ENCODE assay signal across 1 cellular context in the genomic region with DNA sequence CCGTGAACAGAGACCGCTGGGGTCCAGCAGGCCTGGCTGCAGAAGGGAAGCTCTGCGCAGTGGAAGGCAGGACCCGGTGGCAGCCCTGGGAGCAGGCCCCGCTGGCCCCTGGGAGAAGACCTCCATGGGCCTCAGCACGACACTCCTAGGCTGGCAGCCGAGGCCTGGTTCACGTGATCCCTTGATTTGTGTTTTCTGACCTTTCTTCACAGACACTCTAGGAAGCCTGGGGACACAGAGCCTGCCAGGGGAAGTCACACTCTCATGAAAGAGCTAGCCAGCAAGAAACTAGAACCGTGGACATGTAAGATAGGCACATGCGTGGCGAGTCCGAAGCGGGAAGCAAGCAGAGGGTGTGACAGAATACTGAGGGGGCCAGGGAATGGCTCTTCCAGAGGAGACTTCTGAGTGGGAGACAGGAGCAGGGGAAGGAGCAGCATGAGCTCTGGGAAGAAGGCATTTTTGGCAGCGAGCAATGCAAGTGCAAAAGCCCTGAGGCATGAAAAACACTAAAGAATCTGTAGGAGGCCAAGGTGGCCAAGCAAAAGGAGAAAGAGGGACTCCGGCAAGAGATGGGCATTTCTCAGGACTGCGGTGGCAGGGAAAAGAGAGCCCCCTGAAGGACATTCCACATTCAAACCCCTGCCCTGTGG.
TF ChIP-seq lines count a peak whose summit lies in the region.

No MANE protein-coding gene starts in this region.

TF ChIP-seq in liver, 16 proteins besides CTCF, POLR2A, EP300 and RAD21 (continued from another document):
- TF ChIP-seq, protein P1, sequence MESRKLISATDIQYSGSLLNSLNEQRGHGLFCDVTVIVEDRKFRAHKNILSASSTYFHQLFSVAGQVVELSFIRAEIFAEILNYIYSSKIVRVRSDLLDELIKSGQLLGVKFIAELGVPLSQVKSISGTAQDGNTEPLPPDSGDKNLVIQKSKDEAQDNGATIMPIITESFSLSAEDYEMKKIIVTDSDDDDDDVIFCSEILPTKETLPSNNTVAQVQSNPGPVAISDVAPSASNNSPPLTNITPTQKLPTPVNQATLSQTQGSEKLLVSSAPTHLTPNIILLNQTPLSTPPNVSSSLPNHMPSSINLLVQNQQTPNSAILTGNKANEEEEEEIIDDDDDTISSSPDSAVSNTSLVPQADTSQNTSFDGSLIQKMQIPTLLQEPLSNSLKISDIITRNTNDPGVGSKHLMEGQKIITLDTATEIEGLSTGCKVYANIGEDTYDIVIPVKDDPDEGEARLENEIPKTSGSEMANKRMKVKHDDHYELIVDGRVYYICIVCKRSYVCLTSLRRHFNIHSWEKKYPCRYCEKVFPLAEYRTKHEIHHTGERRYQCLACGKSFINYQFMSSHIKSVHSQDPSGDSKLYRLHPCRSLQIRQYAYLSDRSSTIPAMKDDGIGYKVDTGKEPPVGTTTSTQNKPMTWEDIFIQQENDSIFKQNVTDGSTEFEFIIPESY (IDR thresholded peaks at IDR 0.05): no peak
- TF ChIP-seq, protein P2, sequence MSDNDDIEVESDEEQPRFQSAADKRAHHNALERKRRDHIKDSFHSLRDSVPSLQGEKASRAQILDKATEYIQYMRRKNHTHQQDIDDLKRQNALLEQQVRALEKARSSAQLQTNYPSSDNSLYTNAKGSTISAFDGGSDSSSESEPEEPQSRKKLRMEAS (IDR thresholded peaks at IDR 0.05): no peak
- TF ChIP-seq HNF4A (conservative IDR thresholded peaks at IDR 0.05): no peak
- TF ChIP-seq, protein P3, sequence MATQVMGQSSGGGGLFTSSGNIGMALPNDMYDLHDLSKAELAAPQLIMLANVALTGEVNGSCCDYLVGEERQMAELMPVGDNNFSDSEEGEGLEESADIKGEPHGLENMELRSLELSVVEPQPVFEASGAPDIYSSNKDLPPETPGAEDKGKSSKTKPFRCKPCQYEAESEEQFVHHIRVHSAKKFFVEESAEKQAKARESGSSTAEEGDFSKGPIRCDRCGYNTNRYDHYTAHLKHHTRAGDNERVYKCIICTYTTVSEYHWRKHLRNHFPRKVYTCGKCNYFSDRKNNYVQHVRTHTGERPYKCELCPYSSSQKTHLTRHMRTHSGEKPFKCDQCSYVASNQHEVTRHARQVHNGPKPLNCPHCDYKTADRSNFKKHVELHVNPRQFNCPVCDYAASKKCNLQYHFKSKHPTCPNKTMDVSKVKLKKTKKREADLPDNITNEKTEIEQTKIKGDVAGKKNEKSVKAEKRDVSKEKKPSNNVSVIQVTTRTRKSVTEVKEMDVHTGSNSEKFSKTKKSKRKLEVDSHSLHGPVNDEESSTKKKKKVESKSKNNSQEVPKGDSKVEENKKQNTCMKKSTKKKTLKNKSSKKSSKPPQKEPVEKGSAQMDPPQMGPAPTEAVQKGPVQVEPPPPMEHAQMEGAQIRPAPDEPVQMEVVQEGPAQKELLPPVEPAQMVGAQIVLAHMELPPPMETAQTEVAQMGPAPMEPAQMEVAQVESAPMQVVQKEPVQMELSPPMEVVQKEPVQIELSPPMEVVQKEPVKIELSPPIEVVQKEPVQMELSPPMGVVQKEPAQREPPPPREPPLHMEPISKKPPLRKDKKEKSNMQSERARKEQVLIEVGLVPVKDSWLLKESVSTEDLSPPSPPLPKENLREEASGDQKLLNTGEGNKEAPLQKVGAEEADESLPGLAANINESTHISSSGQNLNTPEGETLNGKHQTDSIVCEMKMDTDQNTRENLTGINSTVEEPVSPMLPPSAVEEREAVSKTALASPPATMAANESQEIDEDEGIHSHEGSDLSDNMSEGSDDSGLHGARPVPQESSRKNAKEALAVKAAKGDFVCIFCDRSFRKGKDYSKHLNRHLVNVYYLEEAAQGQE (IDR thresholded peaks at IDR 0.05): no peak
TF ChIP-seq in liver: peak in this region for 0.
